ENCODE assay signal across 9 cellular contexts in genomic region chr4:144399927-144400326, GRCh38.
DNase-seq lines count a peak whose midpoint lies in the region; ATAC-seq lines count a peak whose summit lies in the region.
"Had no signal": no experiment of that assay in that cellular context is flagged by ENCODE, and none has a peak within 500 bp of the region (broad histone marks: within the 10 kb centered on the region; RNA-seq: fewer than 3 reads in every experiment).

No MANE protein-coding gene starts in this region.

- ATAC-seq in GM18870 (IDR thresholded peaks at IDR 0.05; ENCODE audit: unreplicated experiment) (peak; percentile 92), HG03095 (IDR thresholded peaks at IDR 0.05; ENCODE audit: unreplicated experiment) (peak; percentile 79)

- DNase-seq in SJSA1 (ENCODE audit: low read depth in 1 of 2, low spot score in 2 of 2) (peak; percentile 79 to 83), non-pigmented ciliary epithelial cell (ENCODE audit: low read depth) (peak; percentile 75), neuronal stem cell (ENCODE audit: low spot score) (no peak), NCI-H2081 treated with DMSO at 0.1 percent for 48 hours (lab: John Stamatoyannopoulos, UW) (no peak), islet precursor cell (no peak), G401 (ENCODE audit: low spot score) (no peak)
- DNase-seq: activated gamma-delta T cell treated with Interleukin-2 at 50 U/mL for 16 hours had no signal

- H3K9ac ChIP-seq in neuronal stem cell (ENCODE audit: low read depth, low read length, poor library complexity): no peak overlapping the region

- H2BK5ac ChIP-seq in neuronal stem cell (ENCODE audit: low read length): no peak overlapping the region

- no CpG with 5 or more reads among the region's 2 CpGs for WGBS in neuronal stem cell (ENCODE audit: extremely low coverage in 2 of 2, insufficient read length in 2 of 2, insufficient replicate concordance in 1 of 2), 2 donors

- no peaks in the 10 kb centered on the region for H3K36me3 ChIP-seq in SJSA1
- no peaks in the 10 kb centered on the region for H3K36me3 ChIP-seq in neuronal stem cell (replicated peaks in 1 of 2; ENCODE audit: control insufficient read depth in 2 of 2, insufficient read depth in 2 of 2, low read length in 2 of 2)

- H3K27ac ChIP-seq in SJSA1 (no peak overlapping the region), neuronal stem cell (replicated peaks; ENCODE audit: low read length) (no peak overlapping the region)

- H2BK120ac ChIP-seq in neuronal stem cell (ENCODE audit: low read depth, low read length): no peak overlapping the region

- in situ Hi-C loops in G401 (cut with HindIII; ENCODE audit: low sequenced_read_pairs): no loop called here

- H3K4me2 ChIP-seq in neuronal stem cell (ENCODE audit: insufficient read depth, low read length, poor library complexity, severe bottlenecking): no peak overlapping the region

- H3K4ac ChIP-seq in neuronal stem cell (ENCODE audit: low read length): no peak overlapping the region

- H3K18ac ChIP-seq in neuronal stem cell (ENCODE audit: low read length): no peak overlapping the region

- H3K27me3 ChIP-seq in SJSA1 (replicated peaks) (no peaks in the 10 kb centered on the region), neuronal stem cell (ENCODE audit: control insufficient read depth in 3 of 3, insufficient read depth in 3 of 3, low read depth in 1 of 3, low read length in 3 of 3) (no peaks in the 10 kb centered on the region)

- no peak overlapping the region for H4K91ac ChIP-seq in neuronal stem cell (ENCODE audit: low read depth, low read length, poor library complexity)

- no peak overlapping the region for H2BK15ac ChIP-seq in neuronal stem cell (ENCODE audit: low read length)

- no peak overlapping the region for H2AFZ ChIP-seq in neuronal stem cell (ENCODE audit: low read length)

- no peak overlapping the region for H3K23ac ChIP-seq in neuronal stem cell (ENCODE audit: low read depth, low read length, poor library complexity)

- H3K9me3 ChIP-seq in SJSA1 (replicated peaks): no peaks in the 10 kb centered on the region
- no peaks in the 10 kb centered on the region for H3K9me3 ChIP-seq in neuronal stem cell (replicated peaks in 1 of 2; ENCODE audit: control insufficient read depth in 2 of 2, insufficient read depth in 1 of 2, low read depth in 1 of 2, low read length in 2 of 2)

- no peak overlapping the region for H4K8ac ChIP-seq in neuronal stem cell (ENCODE audit: low read depth, low read length)

- H3K4me1 ChIP-seq in SJSA1 (replicated peaks): peaks cover 12% of the 10 kb centered on the region
- peaks cover 3 to 8% of the 10 kb centered on the region in 2 donors for H3K4me1 ChIP-seq in neuronal stem cell (ENCODE audit: control insufficient read depth in 2 of 2, insufficient read depth in 1 of 2, low read depth in 1 of 2, low read length in 2 of 2)

- no peaks in the 10 kb centered on the region for H3K79me1 ChIP-seq in neuronal stem cell (ENCODE audit: low read depth, low read length)

- no peak overlapping the region for H3K14ac ChIP-seq in neuronal stem cell (ENCODE audit: low read length)

- no peak overlapping the region for H2AK5ac ChIP-seq in neuronal stem cell (ENCODE audit: low read depth, low read length)

- H3K4me3 ChIP-seq in SJSA1 (no peak overlapping the region), neuronal stem cell (ENCODE audit: low read length in 2 of 2) (no peak overlapping the region)

- H2BK12ac ChIP-seq in neuronal stem cell (ENCODE audit: low read length): no peak overlapping the region

Comparison
In these comparisons a context has a peak if more than half of its experiments do, and no peak if none do; other contexts are left out.
1. DNase-seq: peak in SJSA1 (2 of 2) and non-pigmented ciliary epithelial cell (single experiment); none in neuronal stem cell (single experiment), NCI-H2081 treated with DMSO at 0.1 percent for 48 hours (single experiment), islet precursor cell (single experiment) and G401 (single experiment).